9 cellular contexts compared by ENCODE assay signal in the genomic region with DNA sequence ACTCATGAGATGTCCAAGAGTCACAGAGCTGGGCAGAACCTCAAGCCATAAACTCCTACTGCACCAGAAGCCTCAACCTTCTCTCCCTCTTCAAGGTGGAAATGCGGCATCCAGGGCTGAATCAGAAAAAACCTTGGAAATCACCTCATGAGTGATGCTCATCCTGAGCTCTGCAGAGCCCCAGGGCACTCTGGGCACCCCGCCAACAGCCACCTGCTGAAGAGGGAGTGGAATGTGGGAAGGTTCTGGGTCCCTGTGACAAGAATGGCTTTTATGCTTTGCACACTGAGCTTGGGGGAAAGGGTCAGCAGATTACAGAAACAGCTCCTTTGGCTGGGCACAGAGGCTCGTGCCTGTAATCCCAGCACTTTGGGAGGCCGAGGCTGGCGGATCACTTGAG. TPM values are rescaled to one million over a fixed set of nuclear protein-coding genes. Genes with fewer than 3 reads are reported as not detected.
DNase-seq lines count a peak whose midpoint lies in the region; ATAC-seq and TF ChIP-seq lines count a peak whose summit lies in the region.
"Had no signal": no experiment of that assay in that cellular context is flagged by ENCODE, and none has a peak within 500 bp of the region (broad histone marks: within the 10 kb centered on the region; RNA-seq: fewer than 3 reads in every experiment).

No MANE protein-coding gene starts in this region.

- H3K36me3 ChIP-seq in HEK293 (ENCODE audit: control insufficient read depth in 2 of 2, insufficient read depth in 1 of 2, low read length in 2 of 2), result peaks cover 0 to 6% of the 10 kb centered on the region in 2 experiments; a peak in 1 of 3 replicates
- no peaks in the 10 kb centered on the region for H3K36me3 ChIP-seq in mucosa of descending colon (ENCODE audit: low read depth)

- ATAC-seq in left lobe of liver (no peak), mucosa of descending colon (no peak), esophagus mucosa (no peak)

- intact Hi-C loops in mucosa of descending colon (cut with DNase I, micrococcal nuclease), result no loop called here

- DNase-seq in A172 (ENCODE audit: low spot score), result peak; percentile 89
- peak; percentile 76 for DNase-seq in NCI-H345 treated with DMSO at 0.1 percent for 48 hours (lab: John Stamatoyannopoulos, UW; ENCODE audit: unreplicated experiment)
- DNase-seq in choroid plexus epithelial cell (ENCODE audit: low read depth), result peak; percentile 21
- no peak for DNase-seq in activated T-cell treated with anti-CD3 and anti-CD28 coated beads for 4 hours
- DNase-seq in left lobe of liver (ENCODE audit: low spot score), result no peak
- DNase-seq in mucosa of descending colon, result no peak
- DNase-seq: activated CD4-positive, alpha-beta T cell treated with anti-CD3 and anti-CD28 coated beads for 48 hours had no signal

- H3K4me3 ChIP-seq in HEK293 (ENCODE audit: low read depth, low read length) (no peak overlapping the region), choroid plexus epithelial cell (ENCODE audit: low read depth, low read length) (no peak overlapping the region), mucosa of descending colon (no peak overlapping the region)

- POLR2A ChIA-PET in HEK293 (lab: Yijun Ruan, JAX), result interaction anchor here (0.7 to 1.7 kb wide), 6 partner anchors 9 to 705 kb away, joined by 3 to 7 read pairs (median 4); a partner anchor contains a TSS

- TF ChIP-seq CTCF in HEK293 (tag by site-specific recombination; IDR thresholded peaks at IDR 0.05) (no peak), choroid plexus epithelial cell (conservative IDR thresholded peaks at IDR 0.05; ENCODE audit: low read depth, low read length) (no peak), mucosa of descending colon (IDR thresholded peaks at IDR 0.05) (no peak)

- H3K4me1 ChIP-seq in HEK293 (ENCODE audit: control insufficient read depth, insufficient read depth, low read length), result no peaks in the 10 kb centered on the region
- no peaks in the 10 kb centered on the region for H3K4me1 ChIP-seq in mucosa of descending colon (ENCODE audit: low read depth)

- H3K9me3 ChIP-seq in HEK293 (ENCODE audit: control insufficient read depth, insufficient read depth, low read depth, low read length) (no peaks in the 10 kb centered on the region), mucosa of descending colon (no peaks in the 10 kb centered on the region)

- H3K27ac ChIP-seq in HEK293 (ENCODE audit: extremely low read depth, low read depth, low read length), result no peak overlapping the region

- CTCF ChIA-PET in HEK293 (lab: Yijun Ruan, JAX), result interaction anchor here (1.1 to 1.4 kb wide), 3 partner anchors 11 to 87 kb away, joined by 3 to 6 read pairs (median 5); no protein-coding TSS in a partner anchor

TF ChIP-seq in HEK293, 187 proteins besides CTCF, POLR2A, EP300 and RAD21 (continues in another document):
- TF ChIP-seq ZBTB17 (tag by site-specific recombination; IDR thresholded peaks at IDR 0.05) (0 out of 2 replicates have a peak, but pooled peaks have one; percentile 13), ZNF366 (tag by site-specific recombination; conservative IDR thresholded peaks at IDR 0.05) (no peak), ZNF747 (tag by site-specific recombination; IDR thresholded peaks at IDR 0.05) (no peak), ZNF600 (tag by site-specific recombination; IDR thresholded peaks at IDR 0.05) (no peak), ZNF548 (tag by site-specific recombination; IDR thresholded peaks at IDR 0.05) (no peak), ZBTB48 (tag by site-specific recombination; IDR thresholded peaks at IDR 0.05) (no peak), ZNF24 (tag by site-specific recombination; IDR thresholded peaks at IDR 0.05) (no peak), SCRT2 (tag by site-specific recombination; IDR thresholded peaks at IDR 0.05) (peak; percentile 92), ZNF530 (tag by site-specific recombination; IDR thresholded peaks at IDR 0.05; ENCODE audit: low read depth) (no peak), ZNF549 (tag by site-specific recombination; IDR thresholded peaks at IDR 0.05) (no peak), ZFHX2 (tag by site-specific recombination; conservative IDR thresholded peaks at IDR 0.05) (no peak)
- TF ChIP-seq, protein P1, sequence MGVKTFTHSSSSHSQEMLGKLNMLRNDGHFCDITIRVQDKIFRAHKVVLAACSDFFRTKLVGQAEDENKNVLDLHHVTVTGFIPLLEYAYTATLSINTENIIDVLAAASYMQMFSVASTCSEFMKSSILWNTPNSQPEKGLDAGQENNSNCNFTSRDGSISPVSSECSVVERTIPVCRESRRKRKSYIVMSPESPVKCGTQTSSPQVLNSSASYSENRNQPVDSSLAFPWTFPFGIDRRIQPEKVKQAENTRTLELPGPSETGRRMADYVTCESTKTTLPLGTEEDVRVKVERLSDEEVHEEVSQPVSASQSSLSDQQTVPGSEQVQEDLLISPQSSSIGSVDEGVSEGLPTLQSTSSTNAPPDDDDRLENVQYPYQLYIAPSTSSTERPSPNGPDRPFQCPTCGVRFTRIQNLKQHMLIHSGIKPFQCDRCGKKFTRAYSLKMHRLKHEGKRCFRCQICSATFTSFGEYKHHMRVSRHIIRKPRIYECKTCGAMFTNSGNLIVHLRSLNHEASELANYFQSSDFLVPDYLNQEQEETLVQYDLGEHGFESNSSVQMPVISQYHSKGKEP (tag by site-specific recombination; IDR thresholded peaks at IDR 0.05), result no peak
- TF ChIP-seq, protein P2, sequence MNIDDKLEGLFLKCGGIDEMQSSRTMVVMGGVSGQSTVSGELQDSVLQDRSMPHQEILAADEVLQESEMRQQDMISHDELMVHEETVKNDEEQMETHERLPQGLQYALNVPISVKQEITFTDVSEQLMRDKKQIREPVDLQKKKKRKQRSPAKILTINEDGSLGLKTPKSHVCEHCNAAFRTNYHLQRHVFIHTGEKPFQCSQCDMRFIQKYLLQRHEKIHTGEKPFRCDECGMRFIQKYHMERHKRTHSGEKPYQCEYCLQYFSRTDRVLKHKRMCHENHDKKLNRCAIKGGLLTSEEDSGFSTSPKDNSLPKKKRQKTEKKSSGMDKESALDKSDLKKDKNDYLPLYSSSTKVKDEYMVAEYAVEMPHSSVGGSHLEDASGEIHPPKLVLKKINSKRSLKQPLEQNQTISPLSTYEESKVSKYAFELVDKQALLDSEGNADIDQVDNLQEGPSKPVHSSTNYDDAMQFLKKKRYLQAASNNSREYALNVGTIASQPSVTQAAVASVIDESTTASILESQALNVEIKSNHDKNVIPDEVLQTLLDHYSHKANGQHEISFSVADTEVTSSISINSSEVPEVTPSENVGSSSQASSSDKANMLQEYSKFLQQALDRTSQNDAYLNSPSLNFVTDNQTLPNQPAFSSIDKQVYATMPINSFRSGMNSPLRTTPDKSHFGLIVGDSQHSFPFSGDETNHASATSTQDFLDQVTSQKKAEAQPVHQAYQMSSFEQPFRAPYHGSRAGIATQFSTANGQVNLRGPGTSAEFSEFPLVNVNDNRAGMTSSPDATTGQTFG (tag by site-specific recombination; IDR thresholded peaks at IDR 0.05; ENCODE audit: borderline replicate concordance), result no peak
- TF ChIP-seq, protein P3, sequence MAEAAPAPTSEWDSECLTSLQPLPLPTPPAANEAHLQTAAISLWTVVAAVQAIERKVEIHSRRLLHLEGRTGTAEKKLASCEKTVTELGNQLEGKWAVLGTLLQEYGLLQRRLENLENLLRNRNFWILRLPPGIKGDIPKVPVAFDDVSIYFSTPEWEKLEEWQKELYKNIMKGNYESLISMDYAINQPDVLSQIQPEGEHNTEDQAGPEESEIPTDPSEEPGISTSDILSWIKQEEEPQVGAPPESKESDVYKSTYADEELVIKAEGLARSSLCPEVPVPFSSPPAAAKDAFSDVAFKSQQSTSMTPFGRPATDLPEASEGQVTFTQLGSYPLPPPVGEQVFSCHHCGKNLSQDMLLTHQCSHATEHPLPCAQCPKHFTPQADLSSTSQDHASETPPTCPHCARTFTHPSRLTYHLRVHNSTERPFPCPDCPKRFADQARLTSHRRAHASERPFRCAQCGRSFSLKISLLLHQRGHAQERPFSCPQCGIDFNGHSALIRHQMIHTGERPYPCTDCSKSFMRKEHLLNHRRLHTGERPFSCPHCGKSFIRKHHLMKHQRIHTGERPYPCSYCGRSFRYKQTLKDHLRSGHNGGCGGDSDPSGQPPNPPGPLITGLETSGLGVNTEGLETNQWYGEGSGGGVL (tag by site-specific recombination; IDR thresholded peaks at IDR 0.05), result no peak
- TF ChIP-seq, protein P4, sequence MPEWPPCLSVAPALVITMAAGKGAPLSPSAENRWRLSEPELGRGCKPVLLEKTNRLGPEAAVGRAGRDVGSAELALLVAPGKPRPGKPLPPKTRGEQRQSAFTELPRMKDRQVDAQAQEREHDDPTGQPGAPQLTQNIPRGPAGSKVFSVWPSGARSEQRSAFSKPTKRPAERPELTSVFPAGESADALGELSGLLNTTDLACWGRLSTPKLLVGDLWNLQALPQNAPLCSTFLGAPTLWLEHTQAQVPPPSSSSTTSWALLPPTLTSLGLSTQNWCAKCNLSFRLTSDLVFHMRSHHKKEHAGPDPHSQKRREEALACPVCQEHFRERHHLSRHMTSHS (tag by site-specific recombination; IDR thresholded peaks at IDR 0.05), result no peak

RNA-seq across cellular contexts. Expression of a gene that starts 18.8 kb away (rescaled TPM):
- 94.5 and 112 TPM in 2 replicates for total RNA-seq in A172 (2014; rRNA removed; shearing (Covaris generic))
- total RNA-seq in left lobe of liver, result 2.2 TPM
- 10 to 100 TPM in 2 of 3 donors, 1 to 10 TPM in 1; 6.8 to 20.3 (median 12.4) TPM for total RNA-seq in mucosa of descending colon
- 37.5 TPM for total RNA-seq in esophagus mucosa

RNA-seq across cellular contexts. Expression of a gene that starts 18.8 kb away (rescaled TPM):
- total RNA-seq in A172 (2014; rRNA removed; shearing (Covaris generic)), result 62.2 TPM in 2 replicates
- total RNA-seq in left lobe of liver (12.2 TPM), mucosa of descending colon (10 to 100 TPM; 16.5 to 18.8 (median 17.2) TPM), esophagus mucosa (17.3 TPM)

RNA-seq across cellular contexts. Expression of a gene that starts 28.1 kb away (rescaled TPM):
- total RNA-seq in A172 (2014; rRNA removed; shearing (Covaris generic)), result 70.3 and 127 TPM in 2 replicates
- total RNA-seq in left lobe of liver (24.9 TPM), mucosa of descending colon (10 to 100 TPM; 25.3 to 31.2 (median 26.2) TPM), esophagus mucosa (23.7 TPM)

RNA-seq across cellular contexts. Expression of a gene that starts 53.4 kb away (rescaled TPM):
- total RNA-seq in A172 (2014; rRNA removed; shearing (Covaris generic)), result 27.2 and 36.2 TPM in 2 replicates
- total RNA-seq in left lobe of liver (12.2 TPM), mucosa of descending colon (10 to 100 TPM; 20.8 to 30.1 (median 23.2) TPM), esophagus mucosa (21.7 TPM)

Comparison
In these comparisons a context has a peak if more than half of its experiments do, and no peak if none do; other contexts are left out.
1. DNase-seq: peak in A172 (single experiment), NCI-H345 treated with DMSO at 0.1 percent for 48 hours (single experiment) and choroid plexus epithelial cell (single experiment); none in activated T-cell treated with anti-CD3 and anti-CD28 coated beads for 4 hours (single experiment), left lobe of liver (single experiment) and mucosa of descending colon (0 of 3).